ENCODE assay signal across 9 cellular contexts in genomic region chr15:72197045-72197459, GRCh38. TPM values are rescaled to one million over a fixed set of nuclear protein-coding genes. Genes with fewer than 3 reads are reported as not detected.
DNase-seq lines count a peak whose midpoint lies in the region; ATAC-seq, FAIRE-seq and TF ChIP-seq lines count a peak whose summit lies in the region.
"Had no signal": no experiment of that assay in that cellular context is flagged by ENCODE, and none has a peak within 500 bp of the region (broad histone marks: within the 10 kb centered on the region; RNA-seq: fewer than 3 reads in every experiment).

No MANE protein-coding gene starts in this region.

- no peak for DNase-seq in HFFc6
- no peak for DNase-seq in brain microvascular endothelial cell
- DNase-seq in kidney epithelial cell (ENCODE audit: low read depth) = no peak
- no peak for DNase-seq in stimulated activated naive B cell treated with anti-CD40 and anti-IgM and Interleukin-4, amounts not matched to agents 10 μg/mL and 1 μg/mL and 100 μg/mL, for 72 hours
- DNase-seq in ecto neural progenitor cell (ENCODE audit: low spot score) = no peak
- no peak for DNase-seq in RCC 7860 (ENCODE audit: low spot score)
- no peak for DNase-seq in T1000 (lab: John Stamatoyannopoulos, UW)
- DNase-seq: Karpas-422 had no signal

- TF ChIP-seq CTCF in HFFc6 (IDR thresholded peaks at IDR 0.05) = no peak
- no peak for TF ChIP-seq CTCF in brain microvascular endothelial cell (IDR thresholded peaks at IDR 0.05; ENCODE audit: low read depth, low read length, missing control alignments)
- no peak for TF ChIP-seq CTCF in kidney epithelial cell (IDR thresholded peaks at IDR 0.05; ENCODE audit: insufficient read depth, low read length, poor library complexity, severe bottlenecking)

- H3K36me3 Mint-ChIP-seq in HFFc6 (ENCODE audit: low read depth) = peaks cover 16% of the 10 kb centered on the region; the same call in 1 of the 2 replicates
- H3K36me3 Mint-ChIP-seq in stimulated activated naive B cell treated with anti-CD40 and anti-IgM and Interleukin-4, amounts not matched to agents 10 μg/mL and 1 μg/mL and 100 μg/mL, for 72 hours = peaks cover 34 to 41% of the 10 kb centered on the region in 2 donors

- peaks cover 42% of the 10 kb centered on the region for H3K36me3 ChIP-seq in brain microvascular endothelial cell (replicated peaks)
- peaks cover 11% of the 10 kb centered on the region for H3K36me3 ChIP-seq in kidney epithelial cell (ENCODE audit: control insufficient read depth, insufficient read depth, low read length)

- peak overlapping the region; percentile 61; the same call in 1 of the 2 replicates for H3K27ac Mint-ChIP-seq in HFFc6
- H3K27ac Mint-ChIP-seq in stimulated activated naive B cell treated with anti-CD40 and anti-IgM and Interleukin-4, amounts not matched to agents 10 μg/mL and 1 μg/mL and 100 μg/mL, for 72 hours = peak overlapping the region; percentile 65

- H3K4me3 ChIP-seq in brain microvascular endothelial cell (ENCODE audit: low read depth, low read length) (peak overlapping the region; percentile 38), kidney epithelial cell (ENCODE audit: low read depth, low read length) (peak overlapping the region; percentile 25)

- H3K27ac ChIP-seq in brain microvascular endothelial cell = no peak overlapping the region

- no peaks in the 10 kb centered on the region for H3K9me3 Mint-ChIP-seq in HFFc6
- no peaks in the 10 kb centered on the region for H3K9me3 Mint-ChIP-seq in stimulated activated naive B cell treated with anti-CD40 and anti-IgM and Interleukin-4, amounts not matched to agents 10 μg/mL and 1 μg/mL and 100 μg/mL, for 72 hours

- no peak overlapping the region for H3K4me3 Mint-ChIP-seq in HFFc6
- peak overlapping the region; percentile 63 to 65 for H3K4me3 Mint-ChIP-seq in stimulated activated naive B cell treated with anti-CD40 and anti-IgM and Interleukin-4, amounts not matched to agents 10 μg/mL and 1 μg/mL and 100 μg/mL, for 72 hours

- FAIRE-seq in RCC 7860 (lab: Jason Lieb, UNC) = no peak

- peaks cover 17% of the 10 kb centered on the region for H3K27me3 Mint-ChIP-seq in HFFc6 (ENCODE audit: insufficient read depth)
- peaks cover 17 to 25% of the 10 kb centered on the region in 2 donors for H3K27me3 Mint-ChIP-seq in stimulated activated naive B cell treated with anti-CD40 and anti-IgM and Interleukin-4, amounts not matched to agents 10 μg/mL and 1 μg/mL and 100 μg/mL, for 72 hours

- no peak for ATAC-seq in stimulated activated naive B cell treated with anti-CD40 and anti-IgM and Interleukin-4, amounts not matched to agents 10 μg/mL and 1 μg/mL and 100 μg/mL, for 72 hours (replicated peaks)
- ATAC-seq in GM18867 (IDR thresholded peaks at IDR 0.05; ENCODE audit: unreplicated experiment) = no peak

- in situ Hi-C loops in brain microvascular endothelial cell (cut with HindIII; ENCODE audit: low pct_ligation_motif_present, low sequenced_read_pairs) = no loop called here

- peaks cover 30% of the 10 kb centered on the region for H3K4me1 Mint-ChIP-seq in HFFc6 (ENCODE audit: low read depth)
- H3K4me1 Mint-ChIP-seq in stimulated activated naive B cell treated with anti-CD40 and anti-IgM and Interleukin-4, amounts not matched to agents 10 μg/mL and 1 μg/mL and 100 μg/mL, for 72 hours = peaks cover 28 to 42% of the 10 kb centered on the region in 2 donors

- no peaks in the 10 kb centered on the region for H3K27me3 ChIP-seq in brain microvascular endothelial cell (replicated peaks)
- no peaks in the 10 kb centered on the region for H3K27me3 ChIP-seq in kidney epithelial cell (ENCODE audit: control insufficient read depth, insufficient read depth, low read length)

RNA-seq across cellular contexts. Expression of gene GRAMD2A, which starts 0.5 kb away (rescaled TPM):
- under 1 TPM in 1 of 6 experiments, not detected in 5; 0.14 TPM for total RNA-seq in HFFc6 (2021; fragmentation: NEBNext Ultra II Directional; extraction: Animal tissue kit (Norgen Biotek cat#: 25700))
- total RNA-seq in kidney epithelial cell = 0.89 and 2.4 TPM in 2 replicates

RNA-seq across cellular contexts. Expression of gene PKM, which starts 33.9 kb away (rescaled TPM):
- 1,000 to 10,000 TPM; 2,533 to 2,832 (median 2,656) TPM for total RNA-seq in HFFc6 (2021; fragmentation: NEBNext Ultra II Directional; extraction: Animal tissue kit (Norgen Biotek cat#: 25700))
- total RNA-seq in kidney epithelial cell = 879 and 883 TPM in 2 replicates
